15 cellular contexts compared by ENCODE assay signal in the genomic region with DNA sequence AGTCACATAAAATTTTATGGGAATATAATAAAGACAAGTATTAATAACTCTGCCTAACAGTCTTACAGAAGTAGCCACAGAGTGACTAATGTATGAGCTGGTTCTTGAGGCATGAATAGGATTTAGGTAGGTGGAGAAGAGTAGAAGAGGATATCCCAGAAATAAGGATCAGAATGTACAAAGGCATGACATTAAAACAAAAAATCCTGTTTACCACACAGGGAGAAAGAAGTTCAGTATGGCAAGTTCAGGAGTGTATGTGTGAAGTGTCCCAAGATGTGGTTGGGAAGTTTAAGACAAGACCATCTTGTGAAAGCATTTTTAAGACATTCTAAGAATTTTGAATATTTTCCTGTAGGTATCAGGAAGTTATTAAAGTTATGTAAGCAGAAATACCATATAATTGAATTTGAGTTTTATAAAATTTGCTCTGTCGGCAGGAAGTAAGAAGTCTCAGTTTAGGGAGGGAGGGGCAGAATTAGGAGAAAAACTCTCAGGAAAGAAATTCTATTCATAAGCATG.
DNase-seq lines count a peak whose midpoint lies in the region; FAIRE-seq and TF ChIP-seq lines count a peak whose summit lies in the region.
"Had no signal": no experiment of that assay in that cellular context is flagged by ENCODE, and none has a peak within 500 bp of the region (broad histone marks: within the 10 kb centered on the region; RNA-seq: fewer than 3 reads in every experiment).

No MANE protein-coding gene starts in this region.

- H3K27me3 ChIP-seq in endothelial cell of umbilical vein (ENCODE audit: control insufficient read depth in 2 of 2, insufficient read depth in 2 of 2, low read length in 2 of 2): no peaks in the 10 kb centered on the region
- H3K27me3 ChIP-seq in small intestine (ENCODE audit: control insufficient read depth in 2 of 2, insufficient read depth in 2 of 2, low read length in 2 of 2): no peaks in the 10 kb centered on the region

- WGBS in small intestine, 3 donors: 98 to 100% (median 100%) methylated on average over 1 of the region's 1 CpG

- POLR2A ChIA-PET in endothelial cell of umbilical vein (lab: Charles Lee): interaction anchor here (0.7 kb wide), 1 partner anchor 65 kb away, joined by 3 read pairs; a partner anchor contains a TSS

- FAIRE-seq in endothelial cell of umbilical vein (lab: Jason Lieb, UNC) (no peak), GM19239 (lab: Jason Lieb, UNC) (no peak), small intestine (lab: Jason Lieb, UNC) (no peak)

- dilution Hi-C loops in endothelial cell of umbilical vein (cut with MboI; ENCODE audit: extremely low pct_ligation_motif_present, low sequenced_read_pairs): no loop called here

- H3K79me2 ChIP-seq in endothelial cell of umbilical vein (ENCODE audit: control insufficient read depth, insufficient read depth, low read length): no peaks in the 10 kb centered on the region

- CTCF ChIA-PET in endothelial cell of umbilical vein (lab: Charles Lee): no interaction called here

- H3K9ac ChIP-seq in endothelial cell of umbilical vein (replicated peaks; ENCODE audit: extremely low read depth, insufficient read depth, low read length): no peak overlapping the region

- H4K20me1 ChIP-seq in endothelial cell of umbilical vein (replicated peaks; ENCODE audit: control insufficient read depth, extremely low read depth, insufficient read depth, low read length): no peaks in the 10 kb centered on the region

- H3K36me3 ChIP-seq in endothelial cell of umbilical vein (ENCODE audit: control insufficient read depth in 2 of 2, extremely low read depth in 1 of 2, insufficient read depth in 2 of 2, low read length in 2 of 2): no peaks in the 10 kb centered on the region
- H3K36me3 ChIP-seq in small intestine (ENCODE audit: control insufficient read depth in 2 of 2, insufficient read depth in 2 of 2, low read length in 2 of 2): no peaks in the 10 kb centered on the region
- H3K36me3 ChIP-seq: WERI-Rb-1 had no signal

- BruUV-seq in endothelial cell of umbilical vein (replicated peaks; lab: Mats Ljungman, UMichigan): no TSS peak

- DNase-seq in COLO829 (ENCODE audit: low spot score) (peak; percentile 42), RKO (ENCODE audit: low spot score) (peak; percentile 58), endothelial cell of umbilical vein (ENCODE audit: low read depth, low spot score) (peak; percentile 39), non-pigmented ciliary epithelial cell (ENCODE audit: low read depth) (peak; percentile 87), GM19239 (ENCODE audit: insufficient read length, low spot score) (no peak), hippocampal formation (lab: John Stamatoyannopoulos, UW) (no peak), erythroblast (lab: John Stamatoyannopoulos, UW) (no peak), small intestine (no peak)
- DNase-seq: aorta; GDM1; left cardiac atrium; NCI-H524 treated with DMSO at 0.1 percent for 48 hours; stimulated activated CD4-positive, alpha-beta T cell treated with anti-CD3 and anti-CD28 coated beads, Interleukin-2, amount 100 ng/mL, for 24 hours; stimulated activated naive CD4-positive, alpha-beta T cell; WERI-Rb-1 had no signal

- intact Hi-C loops in endothelial cell of umbilical vein (cut with micrococcal nuclease): no loop called here

- H2AFZ ChIP-seq in endothelial cell of umbilical vein (ENCODE audit: low read depth, low read length): no peak overlapping the region

- H3K4me1 ChIP-seq in endothelial cell of umbilical vein (ENCODE audit: control insufficient read depth, extremely low read depth, insufficient read depth, low read length) (peaks cover 10% of the 10 kb centered on the region), small intestine (ENCODE audit: control insufficient read depth in 2 of 2, insufficient read depth in 1 of 2, low read depth in 1 of 2, low read length in 1 of 2) (no peaks in the 10 kb centered on the region)

- H3K9me1 ChIP-seq in endothelial cell of umbilical vein (replicated peaks; ENCODE audit: control insufficient read depth, extremely low read depth, insufficient read depth, low read length): no peaks in the 10 kb centered on the region

- H3K27ac ChIP-seq in endothelial cell of umbilical vein (ENCODE audit: insufficient read depth, low read depth, low read length) (no peak overlapping the region), small intestine (ENCODE audit: low read depth in 1 of 2, low read length in 1 of 2) (no peak overlapping the region)
- H3K27ac ChIP-seq: WERI-Rb-1 had no signal

- peak overlapping the region; percentile 31 for H3K4me2 ChIP-seq in endothelial cell of umbilical vein (ENCODE audit: insufficient read depth, low read length)

- H3K9me3 ChIP-seq in endothelial cell of umbilical vein (replicated peaks; ENCODE audit: control insufficient read depth, insufficient read depth, low read length) (no peaks in the 10 kb centered on the region), small intestine (ENCODE audit: control insufficient read depth, low read depth) (no peaks in the 10 kb centered on the region)

- H3K4me3 ChIP-seq in endothelial cell of umbilical vein (replicated peaks in 1 of 3; ENCODE audit: insufficient read depth in 1 of 3, low read depth in 1 of 3, low read length in 3 of 3): no peak overlapping the region
- H3K4me3 ChIP-seq in small intestine (ENCODE audit: low read depth in 1 of 2, low read length in 2 of 2): no peak overlapping the region

- TF ChIP-seq POLR2A in endothelial cell of umbilical vein (IDR thresholded peaks at IDR 0.05; ENCODE audit: low read depth, low read length) (no peak), erythroblast (IDR thresholded peaks at IDR 0.05; ENCODE audit: low read length) (no peak)

- TF ChIP-seq CTCF in endothelial cell of umbilical vein (IDR thresholded peaks at IDR 0.05; ENCODE audit: extremely low read depth in 1 of 2, insufficient read depth in 1 of 2, low read depth in 1 of 2, low read length in 2 of 2): no peak

TF ChIP-seq in endothelial cell of umbilical vein, 7 proteins besides CTCF, POLR2A, EP300 and RAD21:
- TF ChIP-seq, protein P1, sequence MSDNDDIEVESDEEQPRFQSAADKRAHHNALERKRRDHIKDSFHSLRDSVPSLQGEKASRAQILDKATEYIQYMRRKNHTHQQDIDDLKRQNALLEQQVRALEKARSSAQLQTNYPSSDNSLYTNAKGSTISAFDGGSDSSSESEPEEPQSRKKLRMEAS (IDR thresholded peaks at IDR 0.05; ENCODE audit: insufficient read depth, insufficient read length): no peak
- TF ChIP-seq FOS (IDR thresholded peaks at IDR 0.05; ENCODE audit: borderline replicate concordance, insufficient read depth, low read length) (peak; percentile 27), JUN (IDR thresholded peaks at IDR 0.05; ENCODE audit: borderline replicate concordance, insufficient read depth, insufficient read length, low read depth) (no peak), GATA2 (IDR thresholded peaks at IDR 0.05; ENCODE audit: insufficient read depth, insufficient read length, low read depth, low read length) (no peak), EZH2 (IDR thresholded peaks at IDR 0.05; ENCODE audit: borderline replicate concordance, low read depth, low read length, severe bottlenecking) (no peak), POLR2AphosphoS5 (IDR thresholded peaks at IDR 0.05; ENCODE audit: insufficient read depth, low read depth, low read length) (no peak), MYC (IDR thresholded peaks at IDR 0.05; ENCODE audit: low read depth, low read length) (no peak)

Comparison
In these comparisons a context has a peak if more than half of its experiments do, and no peak if none do; other contexts are left out.
1. DNase-seq: peak in COLO829 (single experiment), RKO (single experiment), endothelial cell of umbilical vein (single experiment) and non-pigmented ciliary epithelial cell (single experiment); none in GM19239 (single experiment), hippocampal formation (0 of 2), erythroblast (0 of 2) and small intestine (single experiment).